11 cellular contexts compared by ENCODE assay signal in genomic region chr4:87120411-87121162, GRCh38.
DNase-seq lines count a peak whose midpoint lies in the region; ATAC-seq, FAIRE-seq and TF ChIP-seq lines count a peak whose summit lies in the region.
"Had no signal": no experiment of that assay in that cellular context is flagged by ENCODE, and none has a peak within 500 bp of the region (broad histone marks: within the 10 kb centered on the region; RNA-seq: fewer than 3 reads in every experiment).

No MANE protein-coding gene starts in this region.

- peak overlapping the region; percentile 89 for H3K4me2 ChIP-seq in mammary epithelial cell (ENCODE audit: insufficient read depth, low read depth, low read length)

- H3K27ac ChIP-seq in mammary epithelial cell (ENCODE audit: insufficient read depth, low read depth, low read length): peak overlapping the region; percentile 96
- peak overlapping the region; percentile 63 to 92 for H3K27ac ChIP-seq in kidney (ENCODE audit: low read depth in 2 of 2, low read length in 2 of 2)
- peak overlapping the region in 1 of 2 donors; percentile 2 for H3K27ac ChIP-seq in small intestine (ENCODE audit: low read depth in 1 of 2, low read length in 1 of 2)

- peak overlapping the region; percentile 90 for H3K9ac ChIP-seq in mammary epithelial cell (ENCODE audit: insufficient read depth, low read length)
- H3K9ac ChIP-seq in kidney (ENCODE audit: low read length in 2 of 2): no peak overlapping the region

- peak; percentile 84 for DNase-seq in NCI-H2029 (lab: John Stamatoyannopoulos, UW)
- peak; percentile 97 for DNase-seq in mammary epithelial cell
- DNase-seq in kidney: peak; percentile 88
- peak; percentile 60 for DNase-seq in small intestine
- DNase-seq: activated T-cell treated with anti-CD3 and anti-CD28 coated beads, Interleukin-2, amount 50 U/mL, for 1 hour had no signal

- peak in 1 of 2 donors; percentile 42 for TF ChIP-seq CTCF in mammary epithelial cell (conservative IDR thresholded peaks at IDR 0.05 in 1 of 2, IDR thresholded peaks at IDR 0.05 in 1 of 2; ENCODE audit: extremely low read depth in 1 of 2, insufficient read depth in 1 of 2, low read depth in 1 of 2, low read length in 2 of 2)
- no peak for TF ChIP-seq CTCF in kidney (IDR thresholded peaks at IDR 0.05; ENCODE audit: borderline replicate concordance, extremely low read depth, insufficient read depth)

- peaks cover 13% of the 10 kb centered on the region for H3K79me2 ChIP-seq in mammary epithelial cell (ENCODE audit: insufficient read depth, low read length)

- peaks cover 2% of the 10 kb centered on the region for H3K36me3 ChIP-seq in mammary epithelial cell (ENCODE audit: insufficient read depth, low read length)
- H3K36me3 ChIP-seq in kidney (ENCODE audit: control insufficient read depth in 1 of 2, insufficient read depth in 2 of 2, low read length in 2 of 2): peaks cover 14 to 22% of the 10 kb centered on the region in 2 donors
- peaks cover 8 to 13% of the 10 kb centered on the region in 2 donors for H3K36me3 ChIP-seq in small intestine (ENCODE audit: control insufficient read depth in 2 of 2, insufficient read depth in 2 of 2, low read length in 2 of 2)

- ATAC-seq in GM21717 (IDR thresholded peaks at IDR 0.05; ENCODE audit: unreplicated experiment): no peak
- no peak for ATAC-seq in GM19452 (IDR thresholded peaks at IDR 0.05; ENCODE audit: unreplicated experiment)
- ATAC-seq in HG02588 (IDR thresholded peaks at IDR 0.05; ENCODE audit: unreplicated experiment): no peak
- ATAC-seq in GM21786 (IDR thresholded peaks at IDR 0.05; ENCODE audit: unreplicated experiment): no peak

- H2AFZ ChIP-seq in mammary epithelial cell (ENCODE audit: low read depth, low read length): peak overlapping the region; percentile 69

- peak overlapping the region; percentile 13 to 42 (median 40) for H3K4me3 ChIP-seq in mammary epithelial cell (replicated peaks in 1 of 3; ENCODE audit: insufficient read depth in 1 of 3, low read depth in 2 of 3, low read length in 3 of 3)
- H3K4me3 ChIP-seq in kidney (ENCODE audit: low read length in 2 of 2): peak overlapping the region in 1 of 2 donors; percentile 10
- H3K4me3 ChIP-seq in small intestine (ENCODE audit: low read depth in 1 of 2, low read length in 2 of 2): no peak overlapping the region
- H3K4me3 ChIP-seq: SK-N-MC had no signal

- dilution Hi-C loops in mammary epithelial cell (cut with HindIII; ENCODE audit: low sequenced_read_pairs): no loop called here

- H3K4me1 ChIP-seq in mammary epithelial cell (ENCODE audit: insufficient read depth, low read length) (peaks cover 40% of the 10 kb centered on the region), kidney (ENCODE audit: control insufficient read depth in 1 of 2, insufficient read depth in 1 of 2, low read depth in 1 of 2, low read length in 2 of 2) (peaks cover 50 to 72% of the 10 kb centered on the region in 2 donors), small intestine (ENCODE audit: control insufficient read depth in 2 of 2, insufficient read depth in 1 of 2, low read depth in 1 of 2, low read length in 1 of 2) (peaks cover 0 to 6% of the 10 kb centered on the region in 2 donors)

- intact Hi-C loops in mammary epithelial cell (cut with micrococcal nuclease): loop anchor here (1.0 to 10.0 kb wide), 6 partner anchors 18 to 626 kb away; no protein-coding TSS in a partner anchor
- intact Hi-C loops in kidney (cut with DNase I): no loop called here

- CTCF ChIA-PET in mammary epithelial cell (lab: Charles Lee; ENCODE audit: low non-redundant PET): interaction anchor here (0.6 kb wide), 1 partner anchor 197 kb away, joined by 13 read pairs; no protein-coding TSS in a partner anchor

- H3K9me3 ChIP-seq in mammary epithelial cell (replicated peaks; ENCODE audit: insufficient read depth, low read length) (no peaks in the 10 kb centered on the region), kidney (ENCODE audit: control insufficient read depth in 1 of 2, low read length in 2 of 2) (no peaks in the 10 kb centered on the region), small intestine (ENCODE audit: control insufficient read depth, low read depth) (no peaks in the 10 kb centered on the region)
- H3K9me3 ChIP-seq: neutrophil had no signal

- BruUV-seq in mammary epithelial cell (replicated peaks; lab: Mats Ljungman, UMichigan): TSS peak; percentile 81

- WGBS in mammary epithelial cell (ENCODE audit: low coverage, missing lambda C conversion rate): 3% methylated on average over 14 of the region's 18 CpGs
- WGBS in small intestine, 3 donors: 76 to 80% (median 76%) methylated on average over 18 of the region's 18 CpGs

- FAIRE-seq in kidney (lab: Jason Lieb, UNC) (no peak), small intestine (lab: Jason Lieb, UNC) (no peak)

- in situ Hi-C loops in mammary epithelial cell (cut with MboI; ENCODE audit: low sequenced_read_pairs in 2 of 2): loop anchor here in 1 of 2 donors (5.0 kb wide), 1 partner anchor 193 kb away; no protein-coding TSS in a partner anchor

- H4K20me1 ChIP-seq in mammary epithelial cell (ENCODE audit: insufficient read depth, low read length): no peaks in the 10 kb centered on the region

- H3K27me3 ChIP-seq in mammary epithelial cell (ENCODE audit: insufficient read depth, low read length) (no peaks in the 10 kb centered on the region), small intestine (ENCODE audit: control insufficient read depth in 2 of 2, insufficient read depth in 2 of 2, low read length in 2 of 2) (no peaks in the 10 kb centered on the region)
- H3K27me3 ChIP-seq: neutrophil had no signal

Comparison
In these comparisons a context has a peak if more than half of its experiments do, and no peak if none do; other contexts are left out.
1. H3K4me3 ChIP-seq: peak in mammary epithelial cell (3 of 3); none in small intestine (0 of 2).
2. Peak in every context shown above with its lines, with median percentiles within 50 percentile points of each other: DNase-seq.